Comparison of ENCODE assay signal across 15 cellular contexts in genomic region chr4:140027135-140027534, GRCh38.
"Had no signal": no experiment of that assay in that cellular context is flagged by ENCODE, and none has a peak within 500 bp of the region (broad histone marks: within the 10 kb centered on the region; RNA-seq: fewer than 3 reads in every experiment).

No MANE protein-coding gene starts in this region.

- ATAC-seq: activated CD4-positive, CD25-positive, alpha-beta regulatory T cell treated with anti-CD3 and anti-CD28 coated beads, Interleukin-2, amount 50 U/mL, for 24 hours; esophagus mucosa had no signal

- H3K36me3 ChIP-seq: colonic mucosa, left ventricle myocardium inferior, stomach, thoracic aorta had no signal

- H3K4me3 ChIP-seq: colonic mucosa, left ventricle myocardium inferior, stomach, thoracic aorta had no signal

- H3K9me3 ChIP-seq: colonic mucosa, left ventricle myocardium inferior, stomach, thoracic aorta had no signal

- FAIRE-seq: kidney, TTC549 had no signal

- H3K27ac ChIP-seq: colonic mucosa, left ventricle myocardium inferior, stomach, thoracic aorta had no signal

- DNase-seq: activated naive CD4-positive, alpha-beta T cell treated with anti-CD3 and anti-CD28 coated beads for 36 hours; activated T-cell treated with anti-CD3 and anti-CD28 coated beads, Interleukin-2, amount 50 U/mL, for 1 hour; central memory CD4-positive, alpha-beta T cell; colonic mucosa; kidney; left ventricle myocardium inferior; naive B cell; stimulated activated CD4-positive, alpha-beta T cell treated with anti-CD3 and anti-CD28 coated beads, Interleukin-12 subunit alpha, Interleukin-12 subunit beta, amount 100 ng/mL, for 4 hours; stimulated activated CD4-positive, alpha-beta T cell treated with anti-CD3 and anti-CD28 coated beads, Interleukin-2, amount 100 ng/mL, for 24 hours; stomach; T-helper 2 cell had no signal

- H3K27me3 ChIP-seq: colonic mucosa, stomach had no signal

- H3K4me1 ChIP-seq: colonic mucosa had no signal
